15 cellular contexts compared by ENCODE assay signal in genomic region chr6:15989397-15989796, GRCh38.
DNase-seq lines count a peak whose midpoint lies in the region; ATAC-seq and TF ChIP-seq lines count a peak whose summit lies in the region.
"Had no signal": no experiment of that assay in that cellular context is flagged by ENCODE, and none has a peak within 500 bp of the region (broad histone marks: within the 10 kb centered on the region; RNA-seq: fewer than 3 reads in every experiment).

No MANE protein-coding gene starts in this region.

- no peak overlapping the region for H3K27ac Mint-ChIP-seq in chondrocyte (ENCODE audit: unreplicated experiment)
- H3K27ac Mint-ChIP-seq: T-helper 1 cell treated with Interleukin-12 subunit alpha and Interleukin-12 subunit beta and Interleukin-4 antibody, amounts not matched to agents 30 μg/mL and 1 μg/mL, for 36 hours had no signal

- H3K4me1 ChIP-seq in heart right ventricle, result peaks cover 0 to 5% (median 0%) of the 10 kb centered on the region in 9 donors

- no peaks in the 10 kb centered on the region for H3K27me3 ChIP-seq in heart right ventricle

- no peaks in the 10 kb centered on the region for H3K9me3 ChIP-seq in heart right ventricle

- in situ Hi-C loops in GM13977 (cut with MboI; ENCODE audit: low pct_unique_long_range_greater_than_20kb, low sequenced_read_pairs, unreplicated experiment), result no loop called here

- DNase-seq in GM13977 (ENCODE audit: low spot score) (peak; percentile 50), heart right ventricle (no peak), SW 1271 (lab: John Stamatoyannopoulos, UW) (no peak), NCI-H2171 (lab: John Stamatoyannopoulos, UW) (no peak), chondrocyte (ENCODE audit: low spot score) (no peak)
- DNase-seq: activated naive CD4-positive, alpha-beta T cell treated with Interleukin-2 at 50 U/mL for 16 hours; DND-41; mesendoderm; nucleus accumbens; substantia nigra had no signal

- ATAC-seq in GM19035 (IDR thresholded peaks at IDR 0.05; ENCODE audit: unreplicated experiment), result peak; percentile 72
- ATAC-seq in HG02610 (IDR thresholded peaks at IDR 0.05; ENCODE audit: unreplicated experiment), result peak; percentile 95
- ATAC-seq in HG03571 (IDR thresholded peaks at IDR 0.05; ENCODE audit: unreplicated experiment), result peak; percentile 72
- no peak for ATAC-seq in heart right ventricle
- ATAC-seq: Panc1 had no signal

- H3K27me3 Mint-ChIP-seq in chondrocyte (ENCODE audit: low read depth), result no peaks in the 10 kb centered on the region

- WGBS in heart right ventricle, 2 donors, result 93 to 96% methylated on average over 2 of the region's 2 CpGs

- no peaks in the 10 kb centered on the region for H3K9me3 Mint-ChIP-seq in chondrocyte (ENCODE audit: low read depth)
- H3K9me3 Mint-ChIP-seq: T-helper 1 cell treated with Interleukin-12 subunit alpha and Interleukin-12 subunit beta and Interleukin-4 antibody, amounts not matched to agents 30 μg/mL and 1 μg/mL, for 36 hours had no signal

- no peak overlapping the region for H3K4me3 Mint-ChIP-seq in chondrocyte (ENCODE audit: unreplicated experiment)
- H3K4me3 Mint-ChIP-seq: T-helper 1 cell treated with Interleukin-12 subunit alpha and Interleukin-12 subunit beta and Interleukin-4 antibody, amounts not matched to agents 30 μg/mL and 1 μg/mL, for 36 hours had no signal

- no peak overlapping the region for H3K4me3 ChIP-seq in heart right ventricle

- no peak overlapping the region for H3K27ac ChIP-seq in heart right ventricle

- peaks cover 4% of the 10 kb centered on the region for H3K4me1 Mint-ChIP-seq in chondrocyte (ENCODE audit: low read depth)

- TF ChIP-seq CTCF in GM13977 (IDR thresholded peaks at IDR 0.05; ENCODE audit: extremely low read depth, insufficient read depth, missing control alignments) (no peak), heart right ventricle (IDR thresholded peaks at IDR 0.05) (no peak), chondrocyte (IDR thresholded peaks at IDR 0.05) (no peak)

- intact Hi-C loops in heart right ventricle (cut with DNase I), result no loop called here

- no peaks in the 10 kb centered on the region for H3K36me3 Mint-ChIP-seq in chondrocyte (ENCODE audit: low read depth)

- no peaks in the 10 kb centered on the region for H3K36me3 ChIP-seq in heart right ventricle

Comparison
In these comparisons a context has a peak if more than half of its experiments do, and no peak if none do; other contexts are left out.
1. ATAC-seq: peak in GM19035 (single experiment), HG02610 (single experiment) and HG03571 (single experiment); none in heart right ventricle (0 of 8).